In the genomic region with DNA sequence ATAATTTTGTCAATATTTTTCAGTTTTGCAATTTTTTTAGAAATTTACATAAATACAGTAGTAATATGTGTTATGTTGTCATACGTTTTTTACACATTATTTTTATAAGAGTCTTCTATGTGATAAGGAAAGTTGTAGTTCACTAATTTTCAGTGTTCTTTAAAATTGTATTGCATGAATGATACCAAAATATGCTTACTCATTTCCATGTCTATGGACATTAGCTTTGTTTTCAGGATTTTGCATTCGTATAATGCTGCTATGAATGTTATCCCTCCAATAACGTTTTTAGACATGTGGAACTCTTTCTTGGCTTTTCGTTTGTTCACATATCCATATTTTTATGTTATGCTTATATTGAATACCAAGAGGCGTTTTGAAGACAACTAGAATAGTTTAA, we compare ENCODE assay signal across 33 cellular contexts.
"Had no signal": no experiment of that assay in that cellular context is flagged by ENCODE, and none has a peak within 500 bp of the region (broad histone marks: within the 10 kb centered on the region; RNA-seq: fewer than 3 reads in every experiment).

No MANE protein-coding gene starts in this region.

- H3K9me3 ChIP-seq: adrenal gland, body of pancreas, breast epithelium had no signal

- ATAC-seq: activated CD8-positive, alpha-beta T cell treated with anti-CD3 and anti-CD28 coated beads for 36 hours; activated naive CD4-positive, alpha-beta T cell treated with anti-CD3 and anti-CD28 coated beads, Interleukin-2, amount 50 U/mL, for 72 hours; activated T-cell treated with anti-CD3 and anti-CD28 coated beads, Interleukin-2, amount 50 U/mL, for 4 hours; activated T-cell treated with anti-CD3 and anti-CD28 coated beads, Interleukin-2, amount 50 U/mL, for 72 hours; activated T-helper 17 cell treated with anti-CD3 and anti-CD28 coated beads, Interleukin-2, amount 50 U/mL, for 72 hours; body of pancreas had no signal

- DNase-seq: activated B cell treated with CpG ODN at 0.5 μM for 24 hours; activated CD4-positive, alpha-beta memory T cell treated with anti-CD3 and anti-CD28 coated beads for 36 hours; activated CD4-positive, alpha-beta T cell treated with anti-CD3 and anti-CD28 coated beads for 4 hours; activated CD4-positive, alpha-beta T cell treated with anti-CD3 and anti-CD28 coated beads, Interleukin-2, amount 10 ng/mL, durations not matched to agents 24 days and 14 days; activated CD4-positive, alpha-beta T cell treated with anti-CD3 and anti-CD28 coated beads, Interleukin-2, amount 50 U/mL, for 1 hour; activated CD4-positive, alpha-beta T cell treated with anti-CD3 and anti-CD28 coated beads, Interleukin-2, amount 50 U/mL, for 4 hours; activated CD4-positive, CD25-positive, alpha-beta regulatory T cell treated with anti-CD3 and anti-CD28 coated beads, Interleukin-2, amount 50 U/mL, for 72 hours; activated CD8-positive, alpha-beta memory T cell treated with anti-CD3 and anti-CD28 coated beads, Interleukin-2, amount 50 U/mL, for 4 hours; activated CD8-positive, alpha-beta T cell treated with anti-CD3 and anti-CD28 coated beads for 36 hours; activated effector memory CD4-positive, alpha-beta T cell treated with anti-CD3 and anti-CD28 coated beads, Interleukin-2, amount 50 U/mL, for 16 hours; activated gamma-delta T cell treated with Interleukin-2 at 50 U/mL for 16 hours; activated naive CD4-positive, alpha-beta T cell; activated naive CD4-positive, alpha-beta T cell treated with anti-CD3 and anti-CD28 coated beads for 36 hours; activated naive CD4-positive, alpha-beta T cell treated with anti-CD3 and anti-CD28 coated beads, Interleukin-2, amount 50 U/mL, for 16 hours; activated naive CD8-positive, alpha-beta T cell treated with anti-CD3 and anti-CD28 coated beads for 36 hours; activated T-cell treated with anti-CD3 and anti-CD28 coated beads for 4 hours; activated T-cell treated with anti-CD3 and anti-CD28 coated beads, Interleukin-2, amount 50 U/mL, for 1 hour; activated T-cell treated with anti-CD3 and anti-CD28 coated beads, Interleukin-2, amount 50 U/mL, for 4 hours; activated T-cell treated with anti-CD3 and anti-CD28 coated beads, Interleukin-2, amount 50 U/mL, for 72 hours; adrenal gland; amniotic stem cell; aorta; body of pancreas; brain microvascular endothelial cell; central memory CD4-positive, alpha-beta T cell; T-helper 2 cell; T-helper 9 cell had no signal

- H3K27ac ChIP-seq: adrenal gland, body of pancreas, brain microvascular endothelial cell, breast epithelium, VCaP had no signal

- H3K36me3 ChIP-seq: adrenal gland, brain microvascular endothelial cell, breast epithelium had no signal

- H3K27me3 ChIP-seq: adrenal gland, body of pancreas, brain microvascular endothelial cell, breast epithelium had no signal

- H3K4me3 ChIP-seq: adrenal gland, body of pancreas, breast epithelium had no signal

- FAIRE-seq: astrocyte, TTC549 had no signal

- H3K4me1 ChIP-seq: adrenal gland, breast epithelium had no signal
